ENCODE assay signal across 29 cellular contexts in the genomic region with DNA sequence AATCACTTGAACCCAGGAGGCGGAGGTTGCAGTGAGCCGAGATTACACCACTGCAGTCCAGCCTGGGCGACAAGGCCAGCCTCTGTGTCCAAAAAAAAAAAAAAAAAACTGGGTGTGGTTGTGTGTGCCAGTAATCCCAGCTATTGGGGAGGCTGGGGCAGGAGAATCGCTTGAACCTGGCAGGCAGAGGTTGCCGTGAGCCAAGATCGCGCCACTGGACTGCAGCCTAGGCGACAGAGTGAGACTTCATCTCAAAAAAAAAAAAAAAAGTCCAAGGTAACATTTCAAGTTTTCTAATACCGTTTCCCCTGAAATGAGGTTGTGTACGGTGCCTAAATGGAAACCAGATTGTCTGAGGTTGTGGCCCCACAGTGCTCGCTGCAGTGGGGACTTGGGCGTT. TPM values are rescaled to one million over a fixed set of nuclear protein-coding genes. Genes with fewer than 3 reads are reported as not detected.
DNase-seq lines count a peak whose midpoint lies in the region; ATAC-seq and TF ChIP-seq lines count a peak whose summit lies in the region.
"Had no signal": no experiment of that assay in that cellular context is flagged by ENCODE, and none has a peak within 500 bp of the region (broad histone marks: within the 10 kb centered on the region; RNA-seq: fewer than 3 reads in every experiment).

No MANE protein-coding gene starts in this region.

- H3K36me3 ChIP-seq in CD4-positive, CD25-positive, alpha-beta regulatory T cell (ENCODE audit: control insufficient read depth, insufficient read depth, low read length), result no peaks in the 10 kb centered on the region
- H3K36me3 ChIP-seq: colonic mucosa had no signal

- H3K27ac Mint-ChIP-seq in T-helper 2 cell treated with Interferon-gamma antibody and Interleukin-4, amounts not matched to agents 5 μg/mL and 100 μg/mL, for 36 hours, result peak overlapping the region; percentile 7
- peak overlapping the region in 2 of 3 donors; percentile 15 to 28 for H3K27ac Mint-ChIP-seq in CD4-positive, CD25-positive, alpha-beta regulatory T cell
- H3K27ac Mint-ChIP-seq in activated naive CD8-positive, alpha-beta T cell treated with anti-CD3 and anti-CD28 coated beads for 36 hours, result peak overlapping the region; percentile 67
- peak overlapping the region; percentile 58 for H3K27ac Mint-ChIP-seq in mesothelial cell of epicardium
- H3K27ac Mint-ChIP-seq: activated CD4-positive, alpha-beta T cell treated with anti-CD3 and anti-CD28 coated beads, Interleukin-2, amount 10 ng/mL, durations not matched to agents 24 days and 14 days had no signal

- no peak for ATAC-seq in CD4-positive, CD25-positive, alpha-beta regulatory T cell (ENCODE audit: low read depth in 2 of 2)
- ATAC-seq in GM18505 (IDR thresholded peaks at IDR 0.05; ENCODE audit: unreplicated experiment) (no peak), GM19467 (IDR thresholded peaks at IDR 0.05; ENCODE audit: unreplicated experiment) (no peak), Right ventricle myocardium inferior (no peak)
- ATAC-seq: left colon, PC-3, SK-N-SH treated with all-trans-retinoic acid at 6 μM for 48 hours had no signal

- peaks cover 27% of the 10 kb centered on the region for H3K4me1 Mint-ChIP-seq in T-helper 2 cell treated with Interferon-gamma antibody and Interleukin-4, amounts not matched to agents 5 μg/mL and 100 μg/mL, for 36 hours (ENCODE audit: low read depth)
- peaks cover 19 to 82% (median 58%) of the 10 kb centered on the region in 4 donors for H3K4me1 Mint-ChIP-seq in CD4-positive, CD25-positive, alpha-beta regulatory T cell
- H3K4me1 Mint-ChIP-seq in activated naive CD8-positive, alpha-beta T cell treated with anti-CD3 and anti-CD28 coated beads for 36 hours, result peaks cover 53% of the 10 kb centered on the region
- H3K4me1 Mint-ChIP-seq in mesothelial cell of epicardium, result peaks cover 36% of the 10 kb centered on the region

- TF ChIP-seq CTCF in mesothelial cell of epicardium (IDR thresholded peaks at IDR 0.05; ENCODE audit: unreplicated experiment), result no peak

- no peak for TF ChIP-seq POLR2A in GM18505 (IDR thresholded peaks at IDR 0.05; ENCODE audit: borderline replicate concordance, extremely low read depth, insufficient read depth, insufficient read length)

- no peaks in the 10 kb centered on the region for H3K9me3 ChIP-seq in CD4-positive, CD25-positive, alpha-beta regulatory T cell (ENCODE audit: control insufficient read depth in 2 of 2, low read length in 2 of 2)
- H3K9me3 ChIP-seq: colonic mucosa, esophagus squamous epithelium, stomach, tibial artery had no signal

- peaks cover 18% of the 10 kb centered on the region for H3K36me3 Mint-ChIP-seq in T-helper 2 cell treated with Interferon-gamma antibody and Interleukin-4, amounts not matched to agents 5 μg/mL and 100 μg/mL, for 36 hours (ENCODE audit: low read depth)
- peaks cover 24% of the 10 kb centered on the region for H3K36me3 Mint-ChIP-seq in CD4-positive, CD25-positive, alpha-beta regulatory T cell
- peaks cover 14% of the 10 kb centered on the region for H3K36me3 Mint-ChIP-seq in activated naive CD8-positive, alpha-beta T cell treated with anti-CD3 and anti-CD28 coated beads for 36 hours
- peaks cover 9% of the 10 kb centered on the region for H3K36me3 Mint-ChIP-seq in mesothelial cell of epicardium

- no peak overlapping the region for H3K4me3 Mint-ChIP-seq in T-helper 2 cell treated with Interferon-gamma antibody and Interleukin-4, amounts not matched to agents 5 μg/mL and 100 μg/mL, for 36 hours
- H3K4me3 Mint-ChIP-seq in CD4-positive, CD25-positive, alpha-beta regulatory T cell, result peak overlapping the region in 1 of 4 donors; percentile 53
- H3K4me3 Mint-ChIP-seq in activated naive CD8-positive, alpha-beta T cell treated with anti-CD3 and anti-CD28 coated beads for 36 hours, result no peak overlapping the region
- no peak overlapping the region for H3K4me3 Mint-ChIP-seq in mesothelial cell of epicardium
- H3K4me3 Mint-ChIP-seq: activated CD4-positive, alpha-beta T cell treated with anti-CD3 and anti-CD28 coated beads, Interleukin-2, amount 10 ng/mL, durations not matched to agents 24 days and 14 days; memory B cell had no signal

- peaks cover 20% of the 10 kb centered on the region for H3K4me1 ChIP-seq in CD4-positive, CD25-positive, alpha-beta regulatory T cell (ENCODE audit: control insufficient read depth, insufficient read depth, low read length, poor library complexity, severe bottlenecking)
- H3K4me1 ChIP-seq: colonic mucosa had no signal

- no peak overlapping the region for H3K4me3 ChIP-seq in CD4-positive, CD25-positive, alpha-beta regulatory T cell (ENCODE audit: low read depth, low read length)
- H3K4me3 ChIP-seq: colonic mucosa, esophagus squamous epithelium, K562, stomach, tibial artery had no signal

- H3K9me3 Mint-ChIP-seq in T-helper 2 cell treated with Interferon-gamma antibody and Interleukin-4, amounts not matched to agents 5 μg/mL and 100 μg/mL, for 36 hours, result no peaks in the 10 kb centered on the region
- peaks cover 0 to 2% (median 0%) of the 10 kb centered on the region in 7 donors for H3K9me3 Mint-ChIP-seq in CD4-positive, CD25-positive, alpha-beta regulatory T cell
- no peaks in the 10 kb centered on the region for H3K9me3 Mint-ChIP-seq in activated naive CD8-positive, alpha-beta T cell treated with anti-CD3 and anti-CD28 coated beads for 36 hours
- no peaks in the 10 kb centered on the region for H3K9me3 Mint-ChIP-seq in mesothelial cell of epicardium
- H3K9me3 Mint-ChIP-seq: activated CD4-positive, alpha-beta T cell treated with anti-CD3 and anti-CD28 coated beads, Interleukin-2, amount 10 ng/mL, durations not matched to agents 24 days and 14 days; memory B cell had no signal

- no peaks in the 10 kb centered on the region for H3K27me3 ChIP-seq in CD4-positive, CD25-positive, alpha-beta regulatory T cell (ENCODE audit: control insufficient read depth, insufficient read depth, low read length)
- H3K27me3 ChIP-seq: colonic mucosa, esophagus squamous epithelium, stomach, tibial artery had no signal

- intact Hi-C loops in Right ventricle myocardium inferior (cut with DNase I), result no loop called here

- no peak overlapping the region for H3K27ac ChIP-seq in CD4-positive, CD25-positive, alpha-beta regulatory T cell (ENCODE audit: insufficient read depth, low read length, poor library complexity, severe bottlenecking)
- H3K27ac ChIP-seq: colonic mucosa, tibial artery, VCaP had no signal

- H3K27me3 Mint-ChIP-seq in T-helper 2 cell treated with Interferon-gamma antibody and Interleukin-4, amounts not matched to agents 5 μg/mL and 100 μg/mL, for 36 hours (ENCODE audit: low read depth), result no peaks in the 10 kb centered on the region
- no peaks in the 10 kb centered on the region for H3K27me3 Mint-ChIP-seq in CD4-positive, CD25-positive, alpha-beta regulatory T cell
- H3K27me3 Mint-ChIP-seq in activated naive CD8-positive, alpha-beta T cell treated with anti-CD3 and anti-CD28 coated beads for 36 hours, result no peaks in the 10 kb centered on the region
- no peaks in the 10 kb centered on the region for H3K27me3 Mint-ChIP-seq in mesothelial cell of epicardium (ENCODE audit: low read depth)
- H3K27me3 Mint-ChIP-seq: activated CD4-positive, alpha-beta T cell treated with anti-CD3 and anti-CD28 coated beads, Interleukin-2, amount 10 ng/mL, durations not matched to agents 24 days and 14 days; memory B cell had no signal

- DNase-seq in T-helper 2 cell treated with Interferon-gamma antibody and Interleukin-4, amounts not matched to agents 5 μg/mL and 100 μg/mL, for 36 hours (ENCODE audit: low spot score), result no peak
- DNase-seq in T-helper 2 cell, result no peak
- no peak for DNase-seq in CD4-positive, CD25-positive, alpha-beta regulatory T cell
- DNase-seq in activated naive CD8-positive, alpha-beta T cell treated with anti-CD3 and anti-CD28 coated beads for 36 hours, result no peak
- DNase-seq in mesothelial cell of epicardium (ENCODE audit: low spot score in 2 of 2, unreplicated experiment in 2 of 2), result no peak
- no peak for DNase-seq in Right ventricle myocardium inferior (ENCODE audit: missing footprints)
- DNase-seq: 8988T; activated CD4-positive, alpha-beta T cell treated with anti-CD3 and anti-CD28 coated beads, Interleukin-2, amount 10 ng/mL, durations not matched to agents 24 days and 14 days; activated CD8-positive, alpha-beta memory T cell treated with anti-CD3 and anti-CD28 coated beads, Interleukin-2, amount 50 U/mL, for 4 hours; activated effector memory CD4-positive, alpha-beta T cell treated with Interleukin-2 at 50 U/mL for 16 hours; amygdala; colonic mucosa; esophagus squamous epithelium; left colon; NCI-H1092 treated with DMSO at 0.1 percent for 48 hours; NCI-H187 treated with DMSO at 0.1 percent for 48 hours; NCI-H2171 treated with DMSO at 0.1 percent for 48 hours; NCI-H524 treated with DMSO at 0.1 percent for 48 hours; NK-92 treated with Interleukin-12 subunit alpha and Interleukin-12 subunit beta, amount 100 ng/mL, for 24 hours; PC-3; stomach; T-helper 9 cell had no signal

RNA-seq across cellular contexts. Expression of a gene that starts 35.6 kb away (rescaled TPM):
- total RNA-seq in CD4-positive, CD25-positive, alpha-beta regulatory T cell, result 44.3 TPM
- polyA plus RNA-seq in CD4-positive, CD25-positive, alpha-beta regulatory T cell, result 1 to 10 TPM in 2 of 4 donors, under 1 TPM in 2; 0.71 to 1.9 (median 1.3) TPM
- total RNA-seq in activated naive CD8-positive, alpha-beta T cell treated with anti-CD3 and anti-CD28 coated beads for 36 hours, result 10 to 100 TPM; 18.9 TPM
- total RNA-seq in mesothelial cell of epicardium (44.3 to 48.1 TPM (median 44.5 TPM) in 3 replicates), Right ventricle myocardium inferior (14.9 TPM)

Comparison
In these comparisons a context has a peak if more than half of its experiments do, and no peak if none do; other contexts are left out.
1. H3K27ac Mint-ChIP-seq: peak in every context shown above with its lines; median percentile 67 in activated naive CD8-positive, alpha-beta T cell treated with anti-CD3 and anti-CD28 coated beads for 36 hours; 58 in mesothelial cell of epicardium; 22 in CD4-positive, CD25-positive, alpha-beta regulatory T cell; 7 in T-helper 2 cell treated with Interferon-gamma antibody and Interleukin-4, amounts not matched to agents 5 μg/mL and 100 μg/mL, for 36 hours.